ENCODE assay signal across 1 cellular context in genomic region chrX:2360731-2361130, GRCh38.
TF ChIP-seq lines count a peak whose summit lies in the region.

No MANE protein-coding gene starts in this region.

TF ChIP-seq in GM23338, 12 proteins besides CTCF, POLR2A, EP300 and RAD21 (continued from another document):
- TF ChIP-seq ZNF462 (CRISPR knock-in tag; IDR thresholded peaks at IDR 0.05) = no peak
- TF ChIP-seq POLR2AphosphoS5 (IDR thresholded peaks at IDR 0.05; ENCODE audit: low read depth) = no peak
- no peak for TF ChIP-seq REST (IDR thresholded peaks at IDR 0.05; ENCODE audit: unreplicated experiment)
- TF ChIP-seq JUNB (IDR thresholded peaks at IDR 0.05; ENCODE audit: unreplicated experiment) = no peak
- TF ChIP-seq ETS1 (IDR thresholded peaks at IDR 0.05) = no peak
